ENCODE assay signal across 24 cellular contexts in genomic region chr7:279821-280220, GRCh38. TPM values are rescaled to one million over a fixed set of nuclear protein-coding genes. Genes with fewer than 3 reads are reported as not detected.
"Had no signal": no experiment of that assay in that cellular context is flagged by ENCODE, and none has a peak within 500 bp of the region (broad histone marks: within the 10 kb centered on the region; RNA-seq: fewer than 3 reads in every experiment).

No MANE protein-coding gene starts in this region.

- H3K4me3 ChIP-seq: MG63, SJSA1, SK-N-MC had no signal

- H3K4me1 ChIP-seq: SJSA1 had no signal

- H3K27ac ChIP-seq: SJSA1, SK-N-MC had no signal

- H3K9me3 ChIP-seq: MG63 had no signal

- ATAC-seq: HepG2 had no signal

- H3K36me3 ChIP-seq: MG63, SJSA1 had no signal

- H3K27me3 ChIP-seq: MG63, SJSA1 had no signal

- DNase-seq: IMR-90, Karpas-422, KG1, MG63, NCI-H1092, NCI-H1105 treated with DMSO at 0.1 percent for 48 hours, NCI-H1417 treated with DMSO at 0.1 percent for 48 hours, NCI-H146, NCI-H1694 treated with DMSO at 0.1 percent for 48 hours, NCI-H1930, NCI-H2081, NCI-H2171, NCI-H226, NCI-H446, NCI-H510A, NCI-H524 treated with DMSO at 0.1 percent for 48 hours, NCI-H69, NCI-H774, RPMI8226, SIG-M5 had no signal

RNA-seq across cellular contexts. Expression of gene FOXL3, which starts 10.1 kb away (rescaled TPM):
- total RNA-seq: HepG2, HT1080, IMR-90, SJSA1 had no signal
- polyA plus RNA-seq: HepG2, IMR-90 had no signal
